ENCODE assay signal across 27 cellular contexts in genomic region chr15:94247789-94248638, GRCh38. TPM values are rescaled to one million over a fixed set of nuclear protein-coding genes. Genes with fewer than 3 reads are reported as not detected.
DNase-seq lines count a peak whose midpoint lies in the region; ATAC-seq, FAIRE-seq and TF ChIP-seq lines count a peak whose summit lies in the region.
"Had no signal": no experiment of that assay in that cellular context is flagged by ENCODE, and none has a peak within 500 bp of the region (broad histone marks: within the 10 kb centered on the region; RNA-seq: fewer than 3 reads in every experiment).

No MANE protein-coding gene starts in this region.

- no peak overlapping the region for H3K4me3 Mint-ChIP-seq in activated T-helper 2 cell treated with anti-CD3 and anti-CD28 coated beads, Interferon-gamma antibody, Interleukin-2, Interleukin-4, amounts not matched to agents 10 μg/mL and 5 μg/mL and 100 μg/mL, durations not matched to agents 14 hours and 24 hours and 36 hours (ENCODE audit: low read depth)
- H3K4me3 Mint-ChIP-seq: activated CD8-positive, alpha-beta memory T cell treated with anti-CD3 and anti-CD28 coated beads, Interleukin-2, amount 10 ng/mL, durations not matched to agents 7 days and 5 days; CD14-positive monocyte; nephron; T-helper 17 cell had no signal

- TF ChIP-seq CTCF in liver (IDR thresholded peaks at IDR 0.05; ENCODE audit: low read depth, low read length, missing input control): no peak
- TF ChIP-seq CTCF in pancreas (IDR thresholded peaks at IDR 0.05): no peak

- ATAC-seq in pancreas (peak; percentile 89 to 97 (median 94)), HG03521 (IDR thresholded peaks at IDR 0.05; ENCODE audit: unreplicated experiment) (no peak), GM18867 (IDR thresholded peaks at IDR 0.05; ENCODE audit: unreplicated experiment) (no peak)
- ATAC-seq: activated CD8-positive, alpha-beta memory T cell treated with anti-CD3 and anti-CD28 coated beads, Interleukin-2, amount 10 ng/mL, durations not matched to agents 7 days and 5 days; activated naive CD4-positive, alpha-beta T cell treated with anti-CD3 and anti-CD28 coated beads, Interleukin-2, amount 50 U/mL, for 72 hours; T-helper 17 cell had no signal

- FAIRE-seq in pancreas (lab: Jason Lieb, UNC): no peak
- FAIRE-seq: D721Med, endothelial cell of umbilical vein had no signal

- no peak for TF ChIP-seq RAD21 in liver (IDR thresholded peaks at IDR 0.05)

- peaks cover 63% of the 10 kb centered on the region for H3K36me3 Mint-ChIP-seq in activated T-helper 2 cell treated with anti-CD3 and anti-CD28 coated beads, Interferon-gamma antibody, Interleukin-2, Interleukin-4, amounts not matched to agents 10 μg/mL and 5 μg/mL and 100 μg/mL, durations not matched to agents 14 hours and 24 hours and 36 hours (ENCODE audit: low read depth)
- H3K36me3 Mint-ChIP-seq: IgD-negative memory B cell had no signal

- H3K4me1 ChIP-seq in liver (ENCODE audit: control insufficient read depth in 4 of 4, insufficient read depth in 4 of 4, low read length in 3 of 4) (peaks cover 0 to 10% (median 5%) of the 10 kb centered on the region in 4 donors), pancreas (peaks cover 8 to 17% (median 14%) of the 10 kb centered on the region in 3 donors)
- H3K4me1 ChIP-seq: ascending aorta, right atrium auricular region had no signal

- H3K27me3 Mint-ChIP-seq in activated T-helper 2 cell treated with anti-CD3 and anti-CD28 coated beads, Interferon-gamma antibody, Interleukin-2, Interleukin-4, amounts not matched to agents 10 μg/mL and 5 μg/mL and 100 μg/mL, durations not matched to agents 14 hours and 24 hours and 36 hours (ENCODE audit: low read depth): no peaks in the 10 kb centered on the region
- H3K27me3 Mint-ChIP-seq: activated CD8-positive, alpha-beta memory T cell treated with anti-CD3 and anti-CD28 coated beads, Interleukin-2, amount 10 ng/mL, durations not matched to agents 7 days and 5 days; IgD-negative memory B cell; T-helper 17 cell had no signal

- no peak overlapping the region for H3K9ac ChIP-seq in liver (ENCODE audit: low read depth in 1 of 2, low read length in 2 of 2)

- DNase-seq in HT-29 (ENCODE audit: low spot score) (peak; percentile 82), pancreas (peak in 2 of 6 donors; percentile 27 to 57), NCI-H2227 treated with DMSO at 0.1 percent for 48 hours (lab: John Stamatoyannopoulos, UW) (no peak)
- no peak for DNase-seq in activated T-helper 2 cell treated with anti-CD3 and anti-CD28 coated beads, Interferon-gamma antibody, Interleukin-2, Interleukin-4, amounts not matched to agents 10 μg/mL and 5 μg/mL and 100 μg/mL, durations not matched to agents 14 hours and 24 hours and 36 hours (ENCODE audit: low spot score)
- DNase-seq: activated CD4-positive, alpha-beta T cell treated with anti-CD3 and anti-CD28 coated beads, Interleukin-2, amount 50 U/mL, for 1 hour; activated CD8-positive, alpha-beta memory T cell treated with anti-CD3 and anti-CD28 coated beads, Interleukin-2, amount 10 ng/mL, durations not matched to agents 7 days and 5 days; caudate nucleus; mammary epithelial cell; MM.1S; NCI-H1417 treated with DMSO at 0.1 percent for 48 hours; NCI-H510A treated with DMSO at 0.1 percent for 48 hours; ovary; stimulated activated CD4-positive, alpha-beta T cell treated with anti-CD3 and anti-CD28 coated beads, Interleukin-4, amount 100 ng/mL, for 24 hours; stimulated activated naive CD4-positive, alpha-beta T cell; T-helper 17 cell had no signal

- WGBS in liver: 50% methylated on average over 7 of the region's 7 CpGs
- 28 to 33% methylated on average over 7 of the region's 7 CpGs for WGBS in pancreas, 2 donors

- peaks cover 39% of the 10 kb centered on the region for H3K4me1 Mint-ChIP-seq in activated T-helper 2 cell treated with anti-CD3 and anti-CD28 coated beads, Interferon-gamma antibody, Interleukin-2, Interleukin-4, amounts not matched to agents 10 μg/mL and 5 μg/mL and 100 μg/mL, durations not matched to agents 14 hours and 24 hours and 36 hours (ENCODE audit: low read depth)
- H3K4me1 Mint-ChIP-seq: nephron had no signal

- H3K9me3 ChIP-seq in liver (ENCODE audit: control insufficient read depth in 4 of 4, low read length in 3 of 4) (peaks cover 0 to 3% (median 0%) of the 10 kb centered on the region in 4 donors), pancreas (no peaks in the 10 kb centered on the region)
- H3K9me3 ChIP-seq: ascending aorta, ovary, right atrium auricular region, thoracic aorta had no signal

- intact Hi-C loops in activated T-helper 2 cell treated with anti-CD3 and anti-CD28 coated beads, Interferon-gamma antibody, Interleukin-2, Interleukin-4, amounts not matched to agents 10 μg/mL and 5 μg/mL and 100 μg/mL, durations not matched to agents 14 hours and 24 hours and 36 hours (cut with micrococcal nuclease): no loop called here
- intact Hi-C loops in pancreas (cut with DNase I): no loop called here

- peaks cover 14% of the 10 kb centered on the region for H3K9me3 Mint-ChIP-seq in activated T-helper 2 cell treated with anti-CD3 and anti-CD28 coated beads, Interferon-gamma antibody, Interleukin-2, Interleukin-4, amounts not matched to agents 10 μg/mL and 5 μg/mL and 100 μg/mL, durations not matched to agents 14 hours and 24 hours and 36 hours
- H3K9me3 Mint-ChIP-seq: IgD-negative memory B cell had no signal

- no peaks in the 10 kb centered on the region for H3K36me3 ChIP-seq in liver (ENCODE audit: control insufficient read depth in 4 of 4, insufficient read depth in 3 of 4, low read depth in 1 of 4, low read length in 3 of 4)
- H3K36me3 ChIP-seq in pancreas: no peaks in the 10 kb centered on the region
- H3K36me3 ChIP-seq: ascending aorta, ovary, right atrium auricular region, thoracic aorta had no signal

- no peaks in the 10 kb centered on the region for H3K27me3 ChIP-seq in liver (ENCODE audit: control insufficient read depth in 4 of 4, insufficient read depth in 4 of 4, low read length in 3 of 4)
- no peaks in the 10 kb centered on the region for H3K27me3 ChIP-seq in pancreas
- H3K27me3 ChIP-seq: ascending aorta, ovary, right atrium auricular region had no signal

- no peak overlapping the region for H3K4me3 ChIP-seq in liver (ENCODE audit: low read depth in 1 of 3, low read length in 3 of 3)
- peak overlapping the region in 1 of 4 donors; percentile 1 for H3K4me3 ChIP-seq in pancreas
- H3K4me3 ChIP-seq: ascending aorta, ovary, right atrium auricular region, thoracic aorta had no signal

- peak overlapping the region; percentile 17 for H3K27ac Mint-ChIP-seq in activated T-helper 2 cell treated with anti-CD3 and anti-CD28 coated beads, Interferon-gamma antibody, Interleukin-2, Interleukin-4, amounts not matched to agents 10 μg/mL and 5 μg/mL and 100 μg/mL, durations not matched to agents 14 hours and 24 hours and 36 hours
- H3K27ac Mint-ChIP-seq: activated CD8-positive, alpha-beta memory T cell treated with anti-CD3 and anti-CD28 coated beads, Interleukin-2, amount 10 ng/mL, durations not matched to agents 7 days and 5 days; activated naive CD4-positive, alpha-beta T cell treated with anti-CD3 and anti-CD28 coated beads, Interleukin-2, amount 50 U/mL, for 72 hours; CD14-positive monocyte; nephron; T-helper 17 cell had no signal

- H3K27ac ChIP-seq in liver (ENCODE audit: low read depth in 1 of 2, low read length in 2 of 2) (peak overlapping the region in 1 of 2 donors; percentile 22), pancreas (peak overlapping the region; percentile 12 to 77 (median 56))
- H3K27ac ChIP-seq: ascending aorta, ovary, right atrium auricular region, thoracic aorta had no signal

TF ChIP-seq in liver, 16 proteins besides CTCF, POLR2A, EP300 and RAD21 (continues in another document):
- TF ChIP-seq ZBTB33 (IDR thresholded peaks at IDR 0.05) (peak; percentile 36), TAF1 (conservative IDR thresholded peaks at IDR 0.05) (no peak), ATF3 (IDR thresholded peaks at IDR 0.05) (no peak), HNF4A (conservative IDR thresholded peaks at IDR 0.05) (peak; percentile 61 to 86), YY1 (IDR thresholded peaks at IDR 0.05) (no peak), RXRA (IDR thresholded peaks at IDR 0.05) (peak in 1 of 2 donors; percentile 49)

RNA-seq across cellular contexts. Expression of gene MCTP2, which starts 16.7 kb away (rescaled TPM):
- 16.1 and 20.0 TPM in 2 replicates for total RNA-seq in HT-29 (2014; rRNA removed; shearing (Covaris generic))
- total RNA-seq in activated T-helper 2 cell treated with anti-CD3 and anti-CD28 coated beads, Interferon-gamma antibody, Interleukin-2, Interleukin-4, amounts not matched to agents 10 μg/mL and 5 μg/mL and 100 μg/mL, durations not matched to agents 14 hours and 24 hours and 36 hours: 91.5 and 93.2 TPM in 2 replicates
- total RNA-seq in liver (1 to 10 TPM; 6.3 to 9.9 TPM), pancreas (10 to 100 TPM; 13.0 to 21.4 (median 15.0) TPM)
- polyA plus RNA-seq in liver (under 1 TPM; 0.43 to 0.64 TPM), pancreas (1 to 10 TPM; 3.7 to 5.6 TPM)

Comparison
In these comparisons a context has a peak if more than half of its experiments do, and no peak if none do; other contexts are left out.
1. ATAC-seq: peak in pancreas (4 of 4); none in HG03521 (single experiment) and GM18867 (single experiment).